ENCODE assay signal across 1 cellular context in genomic region chr7:35700865-35701264, GRCh38.
TF ChIP-seq lines count a peak whose summit lies in the region.

No MANE protein-coding gene starts in this region.

TF ChIP-seq in endothelial cell of umbilical vein, 7 proteins besides CTCF, POLR2A, EP300 and RAD21:
- no peak for TF ChIP-seq MYC (IDR thresholded peaks at IDR 0.05; ENCODE audit: low read depth, low read length)
- TF ChIP-seq POLR2AphosphoS5 (IDR thresholded peaks at IDR 0.05; ENCODE audit: insufficient read depth, low read depth, low read length): no peak
- TF ChIP-seq JUN (IDR thresholded peaks at IDR 0.05; ENCODE audit: borderline replicate concordance, insufficient read depth, insufficient read length, low read depth): no peak
- TF ChIP-seq MAX (IDR thresholded peaks at IDR 0.05; ENCODE audit: insufficient read depth, insufficient read length): no peak
- peak; percentile 38 for TF ChIP-seq FOS (IDR thresholded peaks at IDR 0.05; ENCODE audit: borderline replicate concordance, insufficient read depth, low read length)
